In the genomic region with DNA sequence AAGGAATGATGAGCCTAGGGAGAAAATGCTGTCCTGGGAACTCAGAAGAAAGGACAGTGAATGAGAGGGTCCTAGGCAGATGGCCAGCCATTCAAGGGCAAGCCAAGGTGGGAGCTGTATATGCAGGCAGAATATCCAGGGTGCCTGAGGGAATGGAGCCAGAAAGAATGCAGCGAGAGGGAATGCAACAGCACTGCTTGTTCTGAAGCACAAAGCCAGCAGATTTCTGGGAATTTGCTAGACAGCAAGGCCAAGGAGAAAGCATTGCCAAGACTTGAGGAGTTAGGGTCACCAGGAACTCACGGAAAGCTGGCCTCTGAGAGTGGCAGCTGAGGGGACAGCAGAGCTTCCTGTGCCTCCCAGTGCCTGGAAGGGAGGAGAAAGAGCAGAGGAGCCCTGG, we compare ENCODE assay signal across 22 cellular contexts.
DNase-seq lines count a peak whose midpoint lies in the region; ATAC-seq and TF ChIP-seq lines count a peak whose summit lies in the region.
"Had no signal": no experiment of that assay in that cellular context is flagged by ENCODE, and none has a peak within 500 bp of the region (broad histone marks: within the 10 kb centered on the region; RNA-seq: fewer than 3 reads in every experiment).

No MANE protein-coding gene starts in this region.

- H4K8ac ChIP-seq in neuronal stem cell (ENCODE audit: low read depth, low read length), result no peak overlapping the region

- no peaks in the 10 kb centered on the region for H3K36me3 Mint-ChIP-seq in natural killer cell treated with Interleukin-12 subunit alpha and Interleukin-12 subunit beta and Interleukin-15 and Interleukin-18, amount 100 ng/mL, for 72 hours

- no peak for TF ChIP-seq CTCF in tibial artery (IDR thresholded peaks at IDR 0.05)

- no peak for DNase-seq in Right ventricle myocardium inferior (ENCODE audit: missing footprints)
- no peak for DNase-seq in cardiac septum (ENCODE audit: low spot score)
- DNase-seq in astrocyte of the hippocampus (ENCODE audit: low read depth, low spot score), result peak; percentile 22
- peak; percentile 41 for DNase-seq in medulla oblongata (ENCODE audit: extremely low spot score)
- no peak for DNase-seq in tibial artery
- no peak for DNase-seq in mucosa of gallbladder (ENCODE audit: low spot score)
- no peak for DNase-seq in natural killer cell treated with Interleukin-12 subunit alpha and Interleukin-12 subunit beta and Interleukin-15 and Interleukin-18, amount 100 ng/mL, for 72 hours (ENCODE audit: low spot score)
- DNase-seq in neuronal stem cell (ENCODE audit: low spot score), result no peak
- DNase-seq: Calu3, DMS153, DND-41, GM23248, H9, NCI-H1048, NCI-H1417, NCI-H1694, NCI-H2081, NCI-H2227 treated with DMSO at 0.1 percent for 48 hours, NCI-H526 treated with DMSO at 0.1 percent for 48 hours, RPMI8226, SHP77 treated with DMSO at 0.1 percent for 48 hours had no signal

- no peak overlapping the region for H3K4me2 ChIP-seq in neuronal stem cell (ENCODE audit: insufficient read depth, low read length, poor library complexity, severe bottlenecking)

- H3K4me1 Mint-ChIP-seq in natural killer cell treated with Interleukin-12 subunit alpha and Interleukin-12 subunit beta and Interleukin-15 and Interleukin-18, amount 100 ng/mL, for 72 hours (ENCODE audit: low read depth in 2 of 2), result no peaks in the 10 kb centered on the region

- no peak overlapping the region for H3K27ac Mint-ChIP-seq in natural killer cell treated with Interleukin-12 subunit alpha and Interleukin-12 subunit beta and Interleukin-15 and Interleukin-18, amount 100 ng/mL, for 72 hours
- H3K27ac Mint-ChIP-seq: H9 had no signal

- H3K27me3 ChIP-seq in tibial artery (no peaks in the 10 kb centered on the region), neuronal stem cell (ENCODE audit: control insufficient read depth in 3 of 3, insufficient read depth in 3 of 3, low read depth in 1 of 3, low read length in 3 of 3) (no peaks in the 10 kb centered on the region)

- H3K9me3 ChIP-seq in tibial artery, result no peaks in the 10 kb centered on the region
- no peaks in the 10 kb centered on the region for H3K9me3 ChIP-seq in neuronal stem cell (replicated peaks in 1 of 2; ENCODE audit: control insufficient read depth in 2 of 2, insufficient read depth in 1 of 2, low read depth in 1 of 2, low read length in 2 of 2)

- H3K4ac ChIP-seq in neuronal stem cell (ENCODE audit: low read length), result no peak overlapping the region

- peaks cover 0 to 23% (median 12%) of the 10 kb centered on the region in 4 donors for H3K4me1 ChIP-seq in tibial artery
- no peaks in the 10 kb centered on the region for H3K4me1 ChIP-seq in neuronal stem cell (ENCODE audit: control insufficient read depth in 2 of 2, insufficient read depth in 1 of 2, low read depth in 1 of 2, low read length in 2 of 2)

- H3K79me1 ChIP-seq in neuronal stem cell (ENCODE audit: low read depth, low read length), result no peaks in the 10 kb centered on the region

- H3K9ac ChIP-seq in neuronal stem cell (ENCODE audit: low read depth, low read length, poor library complexity), result no peak overlapping the region
- H3K9ac ChIP-seq: GM23248 had no signal

- no peak overlapping the region for H2AK5ac ChIP-seq in neuronal stem cell (ENCODE audit: low read depth, low read length)

- H2BK120ac ChIP-seq in neuronal stem cell (ENCODE audit: low read depth, low read length), result no peak overlapping the region

- no peak overlapping the region for H3K14ac ChIP-seq in neuronal stem cell (ENCODE audit: low read length)

- H3K4me3 ChIP-seq in tibial artery (no peak overlapping the region), neuronal stem cell (ENCODE audit: low read length in 2 of 2) (no peak overlapping the region)
- H3K4me3 ChIP-seq: GM23248 had no signal

- peaks cover 0 to 2% of the 10 kb centered on the region in 2 donors for H3K27me3 Mint-ChIP-seq in natural killer cell treated with Interleukin-12 subunit alpha and Interleukin-12 subunit beta and Interleukin-15 and Interleukin-18, amount 100 ng/mL, for 72 hours

- H3K23ac ChIP-seq in neuronal stem cell (ENCODE audit: low read depth, low read length, poor library complexity), result no peak overlapping the region

- H2BK5ac ChIP-seq in neuronal stem cell (ENCODE audit: low read length), result no peak overlapping the region

- H3K27ac ChIP-seq in tibial artery (peak overlapping the region; percentile 46 to 53), neuronal stem cell (replicated peaks; ENCODE audit: low read length) (no peak overlapping the region)
- H3K27ac ChIP-seq: 22Rv1, GM23248 had no signal

- H3K36me3 ChIP-seq in tibial artery (no peaks in the 10 kb centered on the region), neuronal stem cell (replicated peaks in 1 of 2; ENCODE audit: control insufficient read depth in 2 of 2, insufficient read depth in 2 of 2, low read length in 2 of 2) (no peaks in the 10 kb centered on the region)

- H2BK12ac ChIP-seq in neuronal stem cell (ENCODE audit: low read length), result no peak overlapping the region

- no peak overlapping the region for H3K18ac ChIP-seq in neuronal stem cell (ENCODE audit: low read length)

- peak; percentile 58 for ATAC-seq in Right ventricle myocardium inferior
- no peak for ATAC-seq in natural killer cell treated with Interleukin-12 subunit alpha and Interleukin-12 subunit beta and Interleukin-15 and Interleukin-18, amount 100 ng/mL, for 72 hours

- H2AFZ ChIP-seq in neuronal stem cell (ENCODE audit: low read length), result no peak overlapping the region
- H2AFZ ChIP-seq: GM23248 had no signal

- no peak overlapping the region for H4K91ac ChIP-seq in neuronal stem cell (ENCODE audit: low read depth, low read length, poor library complexity)

- no peak overlapping the region for H3K4me3 Mint-ChIP-seq in natural killer cell treated with Interleukin-12 subunit alpha and Interleukin-12 subunit beta and Interleukin-15 and Interleukin-18, amount 100 ng/mL, for 72 hours
- H3K4me3 Mint-ChIP-seq: H9 had no signal

- H2BK15ac ChIP-seq in neuronal stem cell (ENCODE audit: low read length), result no peak overlapping the region

- no CpG with 5 or more reads among the region's 2 CpGs for WGBS in neuronal stem cell (ENCODE audit: extremely low coverage in 2 of 2, insufficient read length in 2 of 2, insufficient replicate concordance in 1 of 2), 2 donors

- intact Hi-C loops in Right ventricle myocardium inferior (cut with DNase I) (no loop called here), cardiac septum (cut with DNase I) (no loop called here), tibial artery (cut with DNase I; ENCODE audit: low total_unique reads) (no loop called here)

- no peaks in the 10 kb centered on the region for H3K9me3 Mint-ChIP-seq in natural killer cell treated with Interleukin-12 subunit alpha and Interleukin-12 subunit beta and Interleukin-15 and Interleukin-18, amount 100 ng/mL, for 72 hours
- H3K9me3 Mint-ChIP-seq: H9 had no signal

Comparison
In these comparisons a context has a peak if more than half of its experiments do, and no peak if none do; other contexts are left out.
1. DNase-seq: peak in astrocyte of the hippocampus (single experiment) and medulla oblongata (single experiment); none in Right ventricle myocardium inferior (single experiment), cardiac septum (single experiment), tibial artery (0 of 2), mucosa of gallbladder (single experiment), natural killer cell treated with Interleukin-12 subunit alpha and Interleukin-12 subunit beta and Interleukin-15 and Interleukin-18, amount 100 ng/mL, for 72 hours (single experiment) and neuronal stem cell (single experiment).